1 cellular context compared by ENCODE assay signal in the genomic region with DNA sequence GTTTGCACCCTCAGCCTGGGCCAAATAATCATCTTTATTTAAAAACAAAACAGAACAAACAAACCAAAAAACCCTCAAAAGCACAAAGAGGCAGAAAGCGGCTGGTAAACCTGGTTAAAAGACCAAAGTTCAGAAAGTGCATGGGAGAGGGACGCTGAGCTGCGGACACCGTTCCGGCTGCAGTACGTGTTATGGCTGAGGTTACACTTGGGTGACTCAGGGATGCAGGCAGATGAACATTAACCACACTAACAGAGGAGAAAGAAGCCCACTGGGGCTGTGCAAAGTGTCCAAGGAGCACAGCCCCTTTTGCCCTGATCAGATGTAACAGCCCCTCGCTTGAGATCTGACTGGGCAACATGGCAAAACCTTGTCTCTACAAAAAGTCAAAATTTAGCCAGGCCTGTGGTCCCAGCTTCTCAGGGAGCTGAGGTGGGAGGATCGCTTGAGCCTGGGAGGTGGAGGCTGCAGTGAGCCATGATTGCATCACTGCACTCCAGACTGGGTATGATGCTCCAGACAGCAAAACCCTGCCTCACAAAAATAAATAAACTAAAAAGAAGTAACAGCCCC.
TF ChIP-seq lines count a peak whose summit lies in the region.

No MANE protein-coding gene starts in this region.

TF ChIP-seq in HepG2, 621 proteins besides CTCF, POLR2A, EP300 and RAD21 (continued from another document):
- TF ChIP-seq ZNF407 (CRISPR knock-in tag; IDR thresholded peaks at IDR 0.05; ENCODE audit: not compliant biosample characterization) (no peak), PCBP1 (IDR thresholded peaks at IDR 0.05; ENCODE audit: borderline replicate concordance, low read depth, low read length) (no peak), ZFP1 (CRISPR knock-in tag; IDR thresholded peaks at IDR 0.05) (no peak), SKI (IDR thresholded peaks at IDR 0.05; ENCODE audit: partially characterized antibody) (peak; percentile 41), ZFP62 (CRISPR knock-in tag; IDR thresholded peaks at IDR 0.05) (no peak), BORCS8-MEF2B (CRISPR knock-in tag; IDR thresholded peaks at IDR 0.05) (no peak), HHEX (CRISPR knock-in tag; IDR thresholded peaks at IDR 0.05) (no peak), POGZ (CRISPR knock-in tag; IDR thresholded peaks at IDR 0.05) (peak; percentile 51; the same call in 1 of the 2 replicates), ZNF431 (CRISPR knock-in tag; IDR thresholded peaks at IDR 0.05; ENCODE audit: borderline replicate concordance, low read depth) (no peak), ZNF501 (CRISPR knock-in tag; IDR thresholded peaks at IDR 0.05) (no peak), ZNF839 (CRISPR knock-in tag; IDR thresholded peaks at IDR 0.05; ENCODE audit: borderline replicate concordance) (no peak), ZNF891 (CRISPR knock-in tag; IDR thresholded peaks at IDR 0.05) (no peak), ZNF792 (CRISPR knock-in tag; IDR thresholded peaks at IDR 0.05) (0 out of 2 replicates have a peak, but pooled peaks have one; percentile 33), ZNF326 (CRISPR knock-in tag; IDR thresholded peaks at IDR 0.05; ENCODE audit: borderline replicate concordance) (no peak), ZNF33B (CRISPR knock-in tag; IDR thresholded peaks at IDR 0.05) (no peak), KDM5A (IDR thresholded peaks at IDR 0.05; ENCODE audit: borderline replicate concordance, low read length) (no peak), TEAD3 (CRISPR knock-in tag; optimal IDR thresholded peaks at IDR 0.05; ENCODE audit: borderline replicate concordance) (no peak), GATAD1 (CRISPR knock-in tag; IDR thresholded peaks at IDR 0.05) (no peak), MED1 (CRISPR knock-in tag; IDR thresholded peaks at IDR 0.05) (peak; percentile 63), HNRNPUL1 (IDR thresholded peaks at IDR 0.05; ENCODE audit: low read depth, low read length) (no peak), IKZF4 (CRISPR knock-in tag; IDR thresholded peaks at IDR 0.05; ENCODE audit: borderline replicate concordance, low read depth, not compliant biosample characterization) (no peak), SRSF9 (IDR thresholded peaks at IDR 0.05; ENCODE audit: borderline replicate concordance, insufficient read depth, low read depth, low read length, poor library complexity, severe bottlenecking) (no peak), ZSCAN25 (CRISPR knock-in tag; IDR thresholded peaks at IDR 0.05) (peak; percentile 96), MIXL1 (CRISPR knock-in tag; IDR thresholded peaks at IDR 0.05) (no peak), PAWR (CRISPR knock-in tag; IDR thresholded peaks at IDR 0.05; ENCODE audit: borderline replicate concordance) (no peak), MED13 (CRISPR knock-in tag; IDR thresholded peaks at IDR 0.05) (no peak), MIER3 (CRISPR knock-in tag; IDR thresholded peaks at IDR 0.05; ENCODE audit: borderline replicate concordance) (no peak), ZNF296 (CRISPR knock-in tag; conservative IDR thresholded peaks at IDR 0.05) (no peak), RARG (CRISPR knock-in tag; IDR thresholded peaks at IDR 0.05; ENCODE audit: low read depth) (no peak), MYNN (CRISPR knock-in tag; IDR thresholded peaks at IDR 0.05; ENCODE audit: low read depth) (no peak), GRHL1 (CRISPR knock-in tag; conservative IDR thresholded peaks at IDR 0.05) (no peak), SNAI1 (CRISPR knock-in tag; IDR thresholded peaks at IDR 0.05; ENCODE audit: borderline replicate concordance) (no peak), NFIC (IDR thresholded peaks at IDR 0.05; ENCODE audit: low read length) (no peak), ZNF251 (CRISPR knock-in tag; IDR thresholded peaks at IDR 0.05) (no peak), TSC22D2 (CRISPR knock-in tag; IDR thresholded peaks at IDR 0.05; ENCODE audit: borderline replicate concordance) (no peak), MTA3 (CRISPR knock-in tag; IDR thresholded peaks at IDR 0.05) (no peak), ATF1 (CRISPR knock-in tag; IDR thresholded peaks at IDR 0.05) (no peak), ARNT2 (CRISPR knock-in tag; IDR thresholded peaks at IDR 0.05; ENCODE audit: low read depth) (no peak)
- TF ChIP-seq, protein P1, sequence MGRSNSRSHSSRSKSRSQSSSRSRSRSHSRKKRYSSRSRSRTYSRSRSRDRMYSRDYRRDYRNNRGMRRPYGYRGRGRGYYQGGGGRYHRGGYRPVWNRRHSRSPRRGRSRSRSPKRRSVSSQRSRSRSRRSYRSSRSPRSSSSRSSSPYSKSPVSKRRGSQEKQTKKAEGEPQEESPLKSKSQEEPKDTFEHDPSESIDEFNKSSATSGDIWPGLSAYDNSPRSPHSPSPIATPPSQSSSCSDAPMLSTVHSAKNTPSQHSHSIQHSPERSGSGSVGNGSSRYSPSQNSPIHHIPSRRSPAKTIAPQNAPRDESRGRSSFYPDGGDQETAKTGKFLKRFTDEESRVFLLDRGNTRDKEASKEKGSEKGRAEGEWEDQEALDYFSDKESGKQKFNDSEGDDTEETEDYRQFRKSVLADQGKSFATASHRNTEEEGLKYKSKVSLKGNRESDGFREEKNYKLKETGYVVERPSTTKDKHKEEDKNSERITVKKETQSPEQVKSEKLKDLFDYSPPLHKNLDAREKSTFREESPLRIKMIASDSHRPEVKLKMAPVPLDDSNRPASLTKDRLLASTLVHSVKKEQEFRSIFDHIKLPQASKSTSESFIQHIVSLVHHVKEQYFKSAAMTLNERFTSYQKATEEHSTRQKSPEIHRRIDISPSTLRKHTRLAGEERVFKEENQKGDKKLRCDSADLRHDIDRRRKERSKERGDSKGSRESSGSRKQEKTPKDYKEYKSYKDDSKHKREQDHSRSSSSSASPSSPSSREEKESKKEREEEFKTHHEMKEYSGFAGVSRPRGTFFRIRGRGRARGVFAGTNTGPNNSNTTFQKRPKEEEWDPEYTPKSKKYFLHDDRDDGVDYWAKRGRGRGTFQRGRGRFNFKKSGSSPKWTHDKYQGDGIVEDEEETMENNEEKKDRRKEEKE (IDR thresholded peaks at IDR 0.05) = no peak
- TF ChIP-seq, protein P2, sequence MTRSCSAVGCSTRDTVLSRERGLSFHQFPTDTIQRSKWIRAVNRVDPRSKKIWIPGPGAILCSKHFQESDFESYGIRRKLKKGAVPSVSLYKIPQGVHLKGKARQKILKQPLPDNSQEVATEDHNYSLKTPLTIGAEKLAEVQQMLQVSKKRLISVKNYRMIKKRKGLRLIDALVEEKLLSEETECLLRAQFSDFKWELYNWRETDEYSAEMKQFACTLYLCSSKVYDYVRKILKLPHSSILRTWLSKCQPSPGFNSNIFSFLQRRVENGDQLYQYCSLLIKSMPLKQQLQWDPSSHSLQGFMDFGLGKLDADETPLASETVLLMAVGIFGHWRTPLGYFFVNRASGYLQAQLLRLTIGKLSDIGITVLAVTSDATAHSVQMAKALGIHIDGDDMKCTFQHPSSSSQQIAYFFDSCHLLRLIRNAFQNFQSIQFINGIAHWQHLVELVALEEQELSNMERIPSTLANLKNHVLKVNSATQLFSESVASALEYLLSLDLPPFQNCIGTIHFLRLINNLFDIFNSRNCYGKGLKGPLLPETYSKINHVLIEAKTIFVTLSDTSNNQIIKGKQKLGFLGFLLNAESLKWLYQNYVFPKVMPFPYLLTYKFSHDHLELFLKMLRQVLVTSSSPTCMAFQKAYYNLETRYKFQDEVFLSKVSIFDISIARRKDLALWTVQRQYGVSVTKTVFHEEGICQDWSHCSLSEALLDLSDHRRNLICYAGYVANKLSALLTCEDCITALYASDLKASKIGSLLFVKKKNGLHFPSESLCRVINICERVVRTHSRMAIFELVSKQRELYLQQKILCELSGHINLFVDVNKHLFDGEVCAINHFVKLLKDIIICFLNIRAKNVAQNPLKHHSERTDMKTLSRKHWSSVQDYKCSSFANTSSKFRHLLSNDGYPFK (CRISPR knock-in tag; IDR thresholded peaks at IDR 0.05; ENCODE audit: borderline replicate concordance) = no peak
- TF ChIP-seq, protein P3, sequence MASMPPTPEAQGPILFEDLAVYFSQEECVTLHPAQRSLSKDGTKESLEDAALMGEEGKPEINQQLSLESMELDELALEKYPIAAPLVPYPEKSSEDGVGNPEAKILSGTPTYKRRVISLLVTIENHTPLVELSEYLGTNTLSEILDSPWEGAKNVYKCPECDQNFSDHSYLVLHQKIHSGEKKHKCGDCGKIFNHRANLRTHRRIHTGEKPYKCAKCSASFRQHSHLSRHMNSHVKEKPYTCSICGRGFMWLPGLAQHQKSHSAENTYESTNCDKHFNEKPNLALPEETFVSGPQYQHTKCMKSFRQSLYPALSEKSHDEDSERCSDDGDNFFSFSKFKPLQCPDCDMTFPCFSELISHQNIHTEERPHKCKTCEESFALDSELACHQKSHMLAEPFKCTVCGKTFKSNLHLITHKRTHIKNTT (CRISPR knock-in tag; IDR thresholded peaks at IDR 0.05) = no peak
- TF ChIP-seq, protein P4, sequence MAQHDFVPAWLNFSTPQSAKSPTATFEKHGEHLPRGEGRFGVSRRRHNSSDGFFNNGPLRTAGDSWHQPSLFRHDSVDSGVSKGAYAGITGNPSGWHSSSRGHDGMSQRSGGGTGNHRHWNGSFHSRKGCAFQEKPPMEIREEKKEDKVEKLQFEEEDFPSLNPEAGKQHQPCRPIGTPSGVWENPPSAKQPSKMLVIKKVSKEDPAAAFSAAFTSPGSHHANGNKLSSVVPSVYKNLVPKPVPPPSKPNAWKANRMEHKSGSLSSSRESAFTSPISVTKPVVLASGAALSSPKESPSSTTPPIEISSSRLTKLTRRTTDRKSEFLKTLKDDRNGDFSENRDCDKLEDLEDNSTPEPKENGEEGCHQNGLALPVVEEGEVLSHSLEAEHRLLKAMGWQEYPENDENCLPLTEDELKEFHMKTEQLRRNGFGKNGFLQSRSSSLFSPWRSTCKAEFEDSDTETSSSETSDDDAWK (CRISPR knock-in tag; IDR thresholded peaks at IDR 0.05) = no peak
TF ChIP-seq in HepG2: peak in this region for 133.
